1 cellular context compared by ENCODE assay signal in genomic region chr3:157130138-157130880, GRCh38.
A peak's percentile ranks its signal among the peaks of the same experiment; 100 is the strongest.
TF ChIP-seq lines count a peak whose summit lies in the region.

No MANE protein-coding gene starts in this region.

TF ChIP-seq in IMR-90, 13 proteins besides CTCF, POLR2A, EP300 and RAD21 (continued from another document):
- TF ChIP-seq USF2 (IDR thresholded peaks at IDR 0.05; ENCODE audit: low read depth, low read length), result 0 out of 2 replicates have a peak, but pooled peaks have one; percentile 9
- peak; percentile 58; the same call in 1 of the 2 replicates for TF ChIP-seq FOS (IDR thresholded peaks at IDR 0.05; ENCODE audit: low read depth, low read length)
- TF ChIP-seq BHLHE40 (IDR thresholded peaks at IDR 0.05; ENCODE audit: low read depth, low read length), result no peak
- TF ChIP-seq MAZ (IDR thresholded peaks at IDR 0.05; ENCODE audit: borderline replicate concordance, low read depth, low read length), result no peak
- peak; percentile 70 for TF ChIP-seq CEBPB (IDR thresholded peaks at IDR 0.05; ENCODE audit: low read depth, low read length)
- TF ChIP-seq RFX5 (IDR thresholded peaks at IDR 0.05; ENCODE audit: low read depth, low read length), result no peak
- no peak for TF ChIP-seq ELK1 (IDR thresholded peaks at IDR 0.05; ENCODE audit: borderline replicate concordance, low read depth, low read length)
- TF ChIP-seq CHD1 (IDR thresholded peaks at IDR 0.05; ENCODE audit: low read depth, low read length), result no peak
- TF ChIP-seq MAFK (IDR thresholded peaks at IDR 0.05; ENCODE audit: low read depth, low read length), result no peak
- no peak for TF ChIP-seq NFE2L2 (IDR thresholded peaks at IDR 0.05; ENCODE audit: low read depth, low read length)
- TF ChIP-seq MXI1 (IDR thresholded peaks at IDR 0.05; ENCODE audit: borderline replicate concordance, low read depth, low read length), result no peak
